9 cellular contexts compared by ENCODE assay signal in genomic region chr13:75761373-75761772, GRCh38.
DNase-seq lines count a peak whose midpoint lies in the region; ATAC-seq and TF ChIP-seq lines count a peak whose summit lies in the region.
"Had no signal": no experiment of that assay in that cellular context is flagged by ENCODE, and none has a peak within 500 bp of the region (broad histone marks: within the 10 kb centered on the region; RNA-seq: fewer than 3 reads in every experiment).

No MANE protein-coding gene starts in this region.

- H3K4me2 ChIP-seq in GM23338, result no peak overlapping the region

- POLR2A ChIA-PET in activated CD4-positive, alpha-beta T cell treated with anti-CD3 and anti-CD28 coated beads, Interleukin-2, amount 10 ng/mL, durations not matched to agents 7 days and 5 days (lab: Charles Lee), result interaction anchor here (0.7 to 1.0 kb wide), 2 partner anchors 42 to 109 kb away, joined by 3 to 4 read pairs; no protein-coding TSS in a partner anchor

- peak overlapping the region; percentile 78 for H3K4me3 ChIP-seq in right cardiac atrium (ENCODE audit: low read length)
- peak overlapping the region; percentile 25 to 28 for H3K4me3 ChIP-seq in tibial artery
- H3K4me3 ChIP-seq in GM23338, result no peak overlapping the region

- H3K79me2 ChIP-seq in GM23338 (replicated peaks; ENCODE audit: insufficient read depth), result no peaks in the 10 kb centered on the region

- CTCF ChIA-PET in activated CD4-positive, alpha-beta T cell treated with anti-CD3 and anti-CD28 coated beads, Interleukin-2, amount 10 ng/mL, durations not matched to agents 7 days and 5 days (lab: Charles Lee), result interaction anchor here (0.7 to 2.0 kb wide), 7 partner anchors 17 to 129 kb away, joined by 3 to 7 read pairs (median 3); no protein-coding TSS in a partner anchor

- H3K36me3 ChIP-seq in tibial artery (no peaks in the 10 kb centered on the region), GM23338 (ENCODE audit: insufficient read depth) (no peaks in the 10 kb centered on the region)

- 0 out of 2 replicates have a peak, but pooled peaks cover 3% of the 10 kb centered on the region for H3K9me2 ChIP-seq in GM23338 (ENCODE audit: insufficient read depth)

- peaks cover 25% of the 10 kb centered on the region for H3K36me3 Mint-ChIP-seq in activated CD4-positive, alpha-beta T cell treated with anti-CD3 and anti-CD28 coated beads, Interleukin-2, amount 10 ng/mL, durations not matched to agents 7 days and 5 days (ENCODE audit: low read depth)
- no peaks in the 10 kb centered on the region for H3K36me3 Mint-ChIP-seq in T-helper 17 cell (ENCODE audit: low read depth)
- no peaks in the 10 kb centered on the region for H3K36me3 Mint-ChIP-seq in GM23338 (ENCODE audit: low read depth)

- H3K4me3 Mint-ChIP-seq in activated CD4-positive, alpha-beta T cell treated with anti-CD3 and anti-CD28 coated beads, Interleukin-2, amount 10 ng/mL, durations not matched to agents 7 days and 5 days, result peak overlapping the region; percentile 74
- H3K4me3 Mint-ChIP-seq in T-helper 17 cell (peak overlapping the region; percentile 80), GM23338 (no peak overlapping the region)

- H3K9me3 ChIP-seq in T-helper 17 cell (ENCODE audit: control insufficient read depth, low read length, poor library complexity, severe bottlenecking) (no peaks in the 10 kb centered on the region), right cardiac atrium (ENCODE audit: control insufficient read depth, low read length) (no peaks in the 10 kb centered on the region), tibial artery (no peaks in the 10 kb centered on the region)

- no peaks in the 10 kb centered on the region for H3F3A ChIP-seq in GM23338 (replicated peaks; ENCODE audit: low read depth)

- peak; percentile 11 for DNase-seq in activated CD4-positive, alpha-beta T cell treated with anti-CD3 and anti-CD28 coated beads, Interleukin-2, amount 10 ng/mL, durations not matched to agents 7 days and 5 days
- DNase-seq in activated CD4-positive, alpha-beta T cell treated with anti-CD3 and anti-CD28 coated beads, Interleukin-2, amount 50 U/mL, for 48 hours, result no peak
- no peak for DNase-seq in T-helper 17 cell
- DNase-seq in right cardiac atrium, result no peak
- no peak for DNase-seq in tibial artery
- no peak for DNase-seq in GM23338 (ENCODE audit: low spot score)
- DNase-seq in NAMALWA (ENCODE audit: low spot score), result no peak
- DNase-seq: MV-4-11 had no signal

- peaks cover 73% of the 10 kb centered on the region for H3K4me1 Mint-ChIP-seq in activated CD4-positive, alpha-beta T cell treated with anti-CD3 and anti-CD28 coated beads, Interleukin-2, amount 10 ng/mL, durations not matched to agents 7 days and 5 days
- H3K4me1 Mint-ChIP-seq in T-helper 17 cell (peaks cover 39% of the 10 kb centered on the region), GM23338 (peaks cover 5% of the 10 kb centered on the region)

- no peaks in the 10 kb centered on the region for H3K27me3 Mint-ChIP-seq in activated CD4-positive, alpha-beta T cell treated with anti-CD3 and anti-CD28 coated beads, Interleukin-2, amount 10 ng/mL, durations not matched to agents 7 days and 5 days
- H3K27me3 Mint-ChIP-seq in T-helper 17 cell, result no peaks in the 10 kb centered on the region
- H3K27me3 Mint-ChIP-seq in GM23338 (ENCODE audit: insufficient read depth, low read depth, poor library complexity), result no peaks in the 10 kb centered on the region

- ATAC-seq in T-helper 17 cell, result no peak
- ATAC-seq in right cardiac atrium, result peak in 1 of 2 donors; percentile 15
- ATAC-seq in GM23338, result no peak
- ATAC-seq in HG03565 (IDR thresholded peaks at IDR 0.05; ENCODE audit: unreplicated experiment), result no peak

- intact Hi-C loops in right cardiac atrium (cut with DNase I) (loop anchor here in 1 of 4 donors (5.0 kb wide), 1 partner anchor 46 kb away; no protein-coding TSS in a partner anchor), tibial artery (cut with DNase I; ENCODE audit: low total_unique reads) (no loop called here)

- peaks cover 4% of the 10 kb centered on the region for H3K4me1 ChIP-seq in right cardiac atrium (ENCODE audit: control insufficient read depth, insufficient read depth, low read length)
- H3K4me1 ChIP-seq in tibial artery, result peaks cover 0 to 40% (median 5%) of the 10 kb centered on the region in 4 donors
- no peaks in the 10 kb centered on the region; the same call in 1 of the 2 replicates for H3K4me1 ChIP-seq in GM23338 (ENCODE audit: insufficient read depth)

- H4K20me1 ChIP-seq in GM23338 (replicated peaks; ENCODE audit: insufficient read depth), result no peaks in the 10 kb centered on the region

- TF ChIP-seq CTCF in tibial artery (IDR thresholded peaks at IDR 0.05), result no peak
- TF ChIP-seq CTCF in GM23338 (conservative IDR thresholded peaks at IDR 0.05; ENCODE audit: low read depth in 2 of 2), result no peak

- H3K27ac ChIP-seq in right cardiac atrium (ENCODE audit: low read length), result no peak overlapping the region
- peak overlapping the region; percentile 63 to 68 for H3K27ac ChIP-seq in tibial artery
- no peak overlapping the region for H3K27ac ChIP-seq in GM23338 (ENCODE audit: low read depth)

- 21% methylated on average over 3 of the region's 3 CpGs for WGBS in right cardiac atrium

- H3K9me3 Mint-ChIP-seq in activated CD4-positive, alpha-beta T cell treated with anti-CD3 and anti-CD28 coated beads, Interleukin-2, amount 10 ng/mL, durations not matched to agents 7 days and 5 days, result peaks cover 20% of the 10 kb centered on the region
- no peaks in the 10 kb centered on the region for H3K9me3 Mint-ChIP-seq in GM23338

- no peaks in the 10 kb centered on the region for H3K27me3 ChIP-seq in right cardiac atrium (ENCODE audit: control insufficient read depth, insufficient read depth)
- no peaks in the 10 kb centered on the region for H3K27me3 ChIP-seq in tibial artery
- H3K27me3 ChIP-seq in GM23338 (ENCODE audit: insufficient read depth), result no peaks in the 10 kb centered on the region

- no peak overlapping the region for H2AFZ ChIP-seq in GM23338

- H3K27ac Mint-ChIP-seq in activated CD4-positive, alpha-beta T cell treated with anti-CD3 and anti-CD28 coated beads, Interleukin-2, amount 10 ng/mL, durations not matched to agents 7 days and 5 days, result peak overlapping the region; percentile 93
- H3K27ac Mint-ChIP-seq in T-helper 17 cell, result peak overlapping the region; percentile 94
- H3K27ac Mint-ChIP-seq in GM23338, result no peak overlapping the region; the same call in 1 of the 2 replicates

TF ChIP-seq in GM23338, 12 proteins besides CTCF, POLR2A, EP300 and RAD21 (continues in another document):
- TF ChIP-seq JUNB (IDR thresholded peaks at IDR 0.05; ENCODE audit: unreplicated experiment), result no peak
- TF ChIP-seq REST (IDR thresholded peaks at IDR 0.05; ENCODE audit: unreplicated experiment), result no peak
- no peak for TF ChIP-seq NANOG (IDR thresholded peaks at IDR 0.05; ENCODE audit: borderline replicate concordance)
- TF ChIP-seq ZNF331 (CRISPR knock-in tag; IDR thresholded peaks at IDR 0.05; ENCODE audit: low read depth), result no peak
- TF ChIP-seq ZNF114 (CRISPR knock-in tag; IDR thresholded peaks at IDR 0.05), result no peak
- no peak for TF ChIP-seq EZH2phosphoT487 (IDR thresholded peaks at IDR 0.05; ENCODE audit: unreplicated experiment)
- TF ChIP-seq POLR2AphosphoS5 (IDR thresholded peaks at IDR 0.05; ENCODE audit: low read depth), result no peak
- TF ChIP-seq CREB1 (CRISPR knock-in tag; IDR thresholded peaks at IDR 0.05; ENCODE audit: low read depth), result no peak

Comparison
In these comparisons a context has a peak if more than half of its experiments do, and no peak if none do; other contexts are left out.
1. H3K27ac ChIP-seq: peak in tibial artery (2 of 2); none in right cardiac atrium (single experiment) and GM23338 (single experiment).